In genomic region chr3:74079961-74080562, GRCh38 we compare ENCODE assay signal across 18 cellular contexts.
"Had no signal": no experiment of that assay in that cellular context is flagged by ENCODE, and none has a peak within 500 bp of the region (broad histone marks: within the 10 kb centered on the region; RNA-seq: fewer than 3 reads in every experiment).

No MANE protein-coding gene starts in this region.

- H3K27me3 ChIP-seq: ascending aorta, cardiac muscle cell, pancreas, spleen had no signal

- DNase-seq: activated CD4-positive, alpha-beta memory T cell treated with anti-CD3 and anti-CD28 coated beads for 36 hours; activated naive CD4-positive, alpha-beta T cell; activated naive CD8-positive, alpha-beta T cell treated with anti-CD3 and anti-CD28 coated beads, Interleukin-2, amount 50 U/mL, for 24 hours; activated T-cell treated with anti-CD3 and anti-CD28 coated beads, Interleukin-2, amount 50 U/mL, for 72 hours; left colon; mammary epithelial cell; pancreas; right cardiac atrium; spleen; stimulated activated CD4-positive, alpha-beta T cell treated with anti-CD3 and anti-CD28 coated beads, Interleukin-1b, Interleukin-23, amount 100 ng/mL, for 48 hours; substantia nigra; T-cell; T1000; trophoblast cell had no signal

- H3K27ac ChIP-seq: ascending aorta, cardiac muscle cell, pancreas, SK-N-MC, spleen had no signal

- H3K4me3 ChIP-seq: ascending aorta, cardiac muscle cell, pancreas, SK-N-MC, spleen had no signal

- H3K36me3 ChIP-seq: ascending aorta, cardiac muscle cell, pancreas, spleen had no signal

- H3K4me1 ChIP-seq: ascending aorta, pancreas, spleen had no signal

- ATAC-seq: activated naive CD8-positive, alpha-beta T cell treated with anti-CD3 and anti-CD28 coated beads, Interleukin-2, amount 50 U/mL, for 24 hours; activated T-cell treated with anti-CD3 and anti-CD28 coated beads, Interleukin-2, amount 50 U/mL, for 72 hours; left colon; pancreas; right cardiac atrium; stimulated activated memory B cell treated with anti-CD40 and anti-IgM and Interleukin-4, amounts not matched to agents 10 μg/mL and 1 μg/mL and 100 μg/mL, for 72 hours; T-cell had no signal

- H3K9me3 ChIP-seq: ascending aorta, pancreas had no signal
